ENCODE assay signal across 2 cellular contexts in genomic region chr4:517061-517805, GRCh38.
TF ChIP-seq lines count a peak whose summit lies in the region.

No MANE protein-coding gene starts in this region.

TF ChIP-seq in IMR-90, 13 proteins besides CTCF, POLR2A, EP300 and RAD21:
- TF ChIP-seq SMC3 (IDR thresholded peaks at IDR 0.05; ENCODE audit: low read depth, low read length): no peak
TF ChIP-seq in IMR-90: peak in this region for 0.

TF ChIP-seq in K562, 482 proteins besides CTCF, POLR2A, EP300 and RAD21:
- no peak for TF ChIP-seq SREBF1 (IDR thresholded peaks at IDR 0.05; ENCODE audit: borderline replicate concordance, low read depth, low read length)
- TF ChIP-seq SUPT5H (IDR thresholded peaks at IDR 0.05): 0 out of 2 replicates have a peak, but pooled peaks have one; percentile 42
